ENCODE assay signal across 19 cellular contexts in genomic region chr3:187022403-187023029, GRCh38.
DNase-seq lines count a peak whose midpoint lies in the region; ATAC-seq and TF ChIP-seq lines count a peak whose summit lies in the region.
"Had no signal": no experiment of that assay in that cellular context is flagged by ENCODE, and none has a peak within 500 bp of the region (broad histone marks: within the 10 kb centered on the region; RNA-seq: fewer than 3 reads in every experiment).

No MANE protein-coding gene starts in this region.

- CTCF ChIA-PET in activated CD8-positive, alpha-beta T cell treated with anti-CD3 and anti-CD28 coated beads, Interleukin-2, amount 10 ng/mL, durations not matched to agents 7 days and 5 days (lab: Charles Lee): no interaction called here

- H3K4me3 Mint-ChIP-seq in T-helper 2 cell treated with Interferon-gamma antibody and Interleukin-4, amounts not matched to agents 5 μg/mL and 100 μg/mL, for 36 hours: no peak overlapping the region
- no peak overlapping the region for H3K4me3 Mint-ChIP-seq in activated CD8-positive, alpha-beta T cell treated with anti-CD3 and anti-CD28 coated beads, Interleukin-2, amount 10 ng/mL, durations not matched to agents 7 days and 5 days
- H3K4me3 Mint-ChIP-seq in naive B cell: peak overlapping the region; percentile 79 to 95 (median 92)

- no peaks in the 10 kb centered on the region for H3K9me3 Mint-ChIP-seq in T-helper 2 cell treated with Interferon-gamma antibody and Interleukin-4, amounts not matched to agents 5 μg/mL and 100 μg/mL, for 36 hours
- no peaks in the 10 kb centered on the region for H3K9me3 Mint-ChIP-seq in activated CD8-positive, alpha-beta T cell treated with anti-CD3 and anti-CD28 coated beads, Interleukin-2, amount 10 ng/mL, durations not matched to agents 7 days and 5 days (ENCODE audit: insufficient read depth)
- H3K9me3 Mint-ChIP-seq in naive B cell: peaks cover 0 to 5% (median 0%) of the 10 kb centered on the region in 7 donors

- H3K27ac ChIP-seq in adrenal gland: no peak overlapping the region
- H3K27ac ChIP-seq: neutrophil, right lobe of liver, uterus had no signal

- no peak for TF ChIP-seq CTCF in adrenal gland (IDR thresholded peaks at IDR 0.05)

- H3K4me1 Mint-ChIP-seq in T-helper 2 cell treated with Interferon-gamma antibody and Interleukin-4, amounts not matched to agents 5 μg/mL and 100 μg/mL, for 36 hours (ENCODE audit: low read depth): peaks cover 55% of the 10 kb centered on the region
- peaks cover 55% of the 10 kb centered on the region for H3K4me1 Mint-ChIP-seq in activated CD8-positive, alpha-beta T cell treated with anti-CD3 and anti-CD28 coated beads, Interleukin-2, amount 10 ng/mL, durations not matched to agents 7 days and 5 days (ENCODE audit: low read depth)
- peaks cover 61 to 92% (median 84%) of the 10 kb centered on the region in 3 donors for H3K4me1 Mint-ChIP-seq in naive B cell

- intact Hi-C loops in adrenal gland (cut with DNase I): loop anchor here in 1 of 2 donors (5.0 kb wide), 1 partner anchor 180 kb away; the partner anchor contains the start of gene ADIPOQ

- H3K9me3 ChIP-seq in adrenal gland (replicated peaks in 1 of 3): no peaks in the 10 kb centered on the region
- H3K9me3 ChIP-seq: neutrophil, right lobe of liver, uterus had no signal

- no peaks in the 10 kb centered on the region for H3K36me3 ChIP-seq in adrenal gland (replicated peaks in 1 of 2)
- H3K36me3 ChIP-seq: neutrophil, right lobe of liver, uterus had no signal

- H3K27ac Mint-ChIP-seq in T-helper 2 cell treated with Interferon-gamma antibody and Interleukin-4, amounts not matched to agents 5 μg/mL and 100 μg/mL, for 36 hours: peak overlapping the region; percentile 56
- H3K27ac Mint-ChIP-seq in activated CD8-positive, alpha-beta T cell treated with anti-CD3 and anti-CD28 coated beads, Interleukin-2, amount 10 ng/mL, durations not matched to agents 7 days and 5 days: peak overlapping the region; percentile 47
- H3K27ac Mint-ChIP-seq in naive B cell: peak overlapping the region; percentile 97 to 99 (median 98)

- no peak for ATAC-seq in activated CD8-positive, alpha-beta T cell treated with anti-CD3 and anti-CD28 coated beads, Interleukin-2, amount 10 ng/mL, durations not matched to agents 7 days and 5 days
- ATAC-seq in naive B cell (ENCODE audit: low read depth in 2 of 2) (no peak), GM21717 (IDR thresholded peaks at IDR 0.05; ENCODE audit: unreplicated experiment) (no peak)

- TF ChIP-seq POLR2A in adrenal gland (IDR thresholded peaks at IDR 0.05): no peak

- 85 to 96% (median 89%) methylated on average over 3 of the region's 3 CpGs for WGBS in adrenal gland, 4 donors

- H3K36me3 Mint-ChIP-seq in T-helper 2 cell treated with Interferon-gamma antibody and Interleukin-4, amounts not matched to agents 5 μg/mL and 100 μg/mL, for 36 hours (ENCODE audit: low read depth): peaks cover 47% of the 10 kb centered on the region
- H3K36me3 Mint-ChIP-seq in activated CD8-positive, alpha-beta T cell treated with anti-CD3 and anti-CD28 coated beads, Interleukin-2, amount 10 ng/mL, durations not matched to agents 7 days and 5 days (ENCODE audit: low read depth): peaks cover 38% of the 10 kb centered on the region
- H3K36me3 Mint-ChIP-seq in naive B cell: peaks cover 20 to 26% of the 10 kb centered on the region in 2 donors

- H3K27me3 Mint-ChIP-seq in T-helper 2 cell treated with Interferon-gamma antibody and Interleukin-4, amounts not matched to agents 5 μg/mL and 100 μg/mL, for 36 hours (ENCODE audit: low read depth): no peaks in the 10 kb centered on the region
- H3K27me3 Mint-ChIP-seq in activated CD8-positive, alpha-beta T cell treated with anti-CD3 and anti-CD28 coated beads, Interleukin-2, amount 10 ng/mL, durations not matched to agents 7 days and 5 days (ENCODE audit: low read depth): no peaks in the 10 kb centered on the region
- no peaks in the 10 kb centered on the region for H3K27me3 Mint-ChIP-seq in naive B cell

- POLR2A ChIA-PET in activated CD8-positive, alpha-beta T cell treated with anti-CD3 and anti-CD28 coated beads, Interleukin-2, amount 10 ng/mL, durations not matched to agents 7 days and 5 days (lab: Charles Lee): interaction anchor here (0.5 kb wide), 1 partner anchor 22 kb away, joined by 3 read pairs; no protein-coding TSS in a partner anchor

- no peaks in the 10 kb centered on the region for H3K27me3 ChIP-seq in adrenal gland
- H3K27me3 ChIP-seq: neutrophil, right lobe of liver, uterus had no signal

- H3K4me1 ChIP-seq in adrenal gland (replicated peaks in 1 of 2): peaks cover 0 to 4% of the 10 kb centered on the region in 2 donors
- H3K4me1 ChIP-seq: right lobe of liver, uterus had no signal

- no peak overlapping the region for H3K4me3 ChIP-seq in adrenal gland
- H3K4me3 ChIP-seq: lung, right lobe of liver, uterus had no signal

- peak; percentile 2 for DNase-seq in T-helper 2 cell treated with Interferon-gamma antibody and Interleukin-4, amounts not matched to agents 5 μg/mL and 100 μg/mL, for 36 hours (ENCODE audit: low spot score)
- DNase-seq in T-helper 2 cell: no peak
- DNase-seq in HUDEP-2 (lab: John Stamatoyannopoulos, UW; ENCODE audit: unreplicated experiment in 76 of 76): peak in 68 of 76 experiments; percentile 6 to 87 (median 51)
- no peak for DNase-seq in activated CD8-positive, alpha-beta T cell treated with anti-CD3 and anti-CD28 coated beads, Interleukin-2, amount 10 ng/mL, durations not matched to agents 7 days and 5 days
- no peak for DNase-seq in naive B cell
- DNase-seq in adrenal gland: no peak
- DNase-seq in DMS53 (lab: John Stamatoyannopoulos, UW): no peak
- DNase-seq: 8988T; Calu3; caudate nucleus; foreskin melanocyte; NCI-H526 treated with DMSO at 0.1 percent for 48 hours; right lobe of liver; RPMI8226; stimulated activated CD4-positive, alpha-beta T cell treated with anti-CD3 and anti-CD28 coated beads, Interleukin-4, amount 100 ng/mL, for 1 hour; uterus had no signal

Comparison
In these comparisons a context has a peak if more than half of its experiments do, and no peak if none do; other contexts are left out.
1. DNase-seq: peak in T-helper 2 cell treated with Interferon-gamma antibody and Interleukin-4, amounts not matched to agents 5 μg/mL and 100 μg/mL, for 36 hours (single experiment) and HUDEP-2 (68 of 76); none in T-helper 2 cell (0 of 5), activated CD8-positive, alpha-beta T cell treated with anti-CD3 and anti-CD28 coated beads, Interleukin-2, amount 10 ng/mL, durations not matched to agents 7 days and 5 days (single experiment), naive B cell (single experiment), adrenal gland (0 of 7) and DMS53 (single experiment).
2. H3K27ac Mint-ChIP-seq: peak in every context shown above with its lines; median percentile 98 in naive B cell; 56 in T-helper 2 cell treated with Interferon-gamma antibody and Interleukin-4, amounts not matched to agents 5 μg/mL and 100 μg/mL, for 36 hours; 47 in activated CD8-positive, alpha-beta T cell treated with anti-CD3 and anti-CD28 coated beads, Interleukin-2, amount 10 ng/mL, durations not matched to agents 7 days and 5 days.
3. H3K4me3 Mint-ChIP-seq: peak in naive B cell (8 of 8); none in T-helper 2 cell treated with Interferon-gamma antibody and Interleukin-4, amounts not matched to agents 5 μg/mL and 100 μg/mL, for 36 hours (single experiment) and activated CD8-positive, alpha-beta T cell treated with anti-CD3 and anti-CD28 coated beads, Interleukin-2, amount 10 ng/mL, durations not matched to agents 7 days and 5 days (single experiment).